In genomic region chr5:120615967-120616645, GRCh38 we compare ENCODE assay signal across 14 cellular contexts.
DNase-seq lines count a peak whose midpoint lies in the region; ATAC-seq and TF ChIP-seq lines count a peak whose summit lies in the region.
"Had no signal": no experiment of that assay in that cellular context is flagged by ENCODE, and none has a peak within 500 bp of the region (broad histone marks: within the 10 kb centered on the region; RNA-seq: fewer than 3 reads in every experiment).

No MANE protein-coding gene starts in this region.

- H3K4me2 ChIP-seq in GM23248 (ENCODE audit: unreplicated experiment) = peak overlapping the region; percentile 84

- peak; percentile 96 for ATAC-seq in RWPE2 (ENCODE audit: low read depth)
- ATAC-seq in GM19324 (IDR thresholded peaks at IDR 0.05; ENCODE audit: low FRiP score, unreplicated experiment) = no peak
- no peak for ATAC-seq in HG03025 (IDR thresholded peaks at IDR 0.05; ENCODE audit: low FRiP score, unreplicated experiment)
- no peak for ATAC-seq in HG03354 (IDR thresholded peaks at IDR 0.05; ENCODE audit: poor library complexity, severe bottlenecking, unreplicated experiment)
- ATAC-seq: activated CD8-positive, alpha-beta memory T cell treated with anti-CD3 and anti-CD28 coated beads, Interleukin-2, amount 10 ng/mL, durations not matched to agents 7 days and 5 days; T-helper 17 cell had no signal

- 34 to 36% methylated on average over 7 of the region's 7 CpGs for WGBS in GM23248 (ENCODE audit: low coverage in 1 of 2, low lambda C conversion rate in 2 of 2, missing lambda C conversion rate in 2 of 2), 2 experiments

- H3K27me3 ChIP-seq in GM23248 (replicated peaks; ENCODE audit: insufficient read depth) (no peaks in the 10 kb centered on the region), RWPE2 (ENCODE audit: insufficient read depth, poor library complexity, severe bottlenecking) (no peaks in the 10 kb centered on the region)
- H3K27me3 ChIP-seq: ascending aorta, testis had no signal

- H3K4me3 ChIP-seq in GM23248 = peak overlapping the region; percentile 36
- H3K4me3 ChIP-seq in RWPE2 (ENCODE audit: severe bottlenecking) = no peak overlapping the region
- no peak overlapping the region for H3K4me3 ChIP-seq in fibroblast of mammary gland (ENCODE audit: control insufficient read depth, low read depth, low read length)
- no peak overlapping the region for H3K4me3 ChIP-seq in retinal pigment epithelial cell (ENCODE audit: low read length)
- H3K4me3 ChIP-seq: ascending aorta, testis had no signal

- H3F3A ChIP-seq in GM23248 (ENCODE audit: insufficient read depth) = peaks cover 41% of the 10 kb centered on the region

- in situ Hi-C loops in GM23248 (cut with MboI) = no loop called here

- peak overlapping the region; percentile 75 for H3K27ac ChIP-seq in GM23248
- peak overlapping the region; percentile 82 for H3K27ac ChIP-seq in RWPE2 (ENCODE audit: poor library complexity, severe bottlenecking)
- H3K27ac ChIP-seq: testis had no signal

- peak overlapping the region; percentile 25 for H3K9ac ChIP-seq in GM23248

- no peak overlapping the region for H2AFZ ChIP-seq in GM23248

- no peaks in the 10 kb centered on the region for H3K9me3 ChIP-seq in GM23248 (ENCODE audit: low read depth)
- no peaks in the 10 kb centered on the region for H3K9me3 ChIP-seq in RWPE2 (ENCODE audit: severe bottlenecking)
- H3K9me3 ChIP-seq: ascending aorta, testis had no signal

- H3K4me1 ChIP-seq in GM23248 (ENCODE audit: insufficient read depth) = peaks cover 65% of the 10 kb centered on the region
- H3K4me1 ChIP-seq in RWPE2 (ENCODE audit: insufficient read depth, poor library complexity, severe bottlenecking) = peaks cover 39% of the 10 kb centered on the region
- H3K4me1 ChIP-seq: testis had no signal

- peaks cover 69% of the 10 kb centered on the region for H3K79me2 ChIP-seq in GM23248 (ENCODE audit: insufficient read depth)

- peak; percentile 92 for DNase-seq in GM23248
- DNase-seq in RWPE2 (ENCODE audit: low spot score) = no peak
- peak; percentile 92 for DNase-seq in fibroblast of mammary gland (ENCODE audit: low read depth)
- peak; percentile 33 for DNase-seq in retinal pigment epithelial cell (ENCODE audit: low read depth)
- DNase-seq in stimulated activated CD8-positive, alpha-beta memory T cell treated with anti-CD3 and anti-CD28 coated beads, Interleukin-4, amount 100 ng/mL, for 48 hours = no peak
- DNase-seq: activated CD8-positive, alpha-beta memory T cell treated with anti-CD3 and anti-CD28 coated beads, Interleukin-2, amount 10 ng/mL, durations not matched to agents 7 days and 5 days; GOT3; NCI-H524 treated with DMSO at 0.1 percent for 48 hours; T-helper 17 cell; testis had no signal

- H4K20me1 ChIP-seq in GM23248 (ENCODE audit: insufficient read depth) = no peaks in the 10 kb centered on the region

- H3K36me3 ChIP-seq in GM23248 (ENCODE audit: low read depth) (peaks cover 18% of the 10 kb centered on the region), RWPE2 (ENCODE audit: low read depth) (no peaks in the 10 kb centered on the region)
- H3K36me3 ChIP-seq: ascending aorta had no signal

- no peak for TF ChIP-seq CTCF in RWPE2 (IDR thresholded peaks at IDR 0.05; ENCODE audit: poor library complexity, severe bottlenecking)
- no peak for TF ChIP-seq CTCF in fibroblast of mammary gland (conservative IDR thresholded peaks at IDR 0.05; ENCODE audit: control insufficient read depth, insufficient read depth, low read depth, low read length)
- no peak for TF ChIP-seq CTCF in retinal pigment epithelial cell (conservative IDR thresholded peaks at IDR 0.05; ENCODE audit: low read depth, low read length)

- H3K9me2 ChIP-seq in GM23248 (ENCODE audit: insufficient read depth) = no peaks in the 10 kb centered on the region; the same call in 1 of the 2 replicates

Comparison
In these comparisons a context has a peak if more than half of its experiments do, and no peak if none do; other contexts are left out.
1. DNase-seq: peak in GM23248 (single experiment), fibroblast of mammary gland (single experiment) and retinal pigment epithelial cell (single experiment); none in RWPE2 (single experiment) and stimulated activated CD8-positive, alpha-beta memory T cell treated with anti-CD3 and anti-CD28 coated beads, Interleukin-4, amount 100 ng/mL, for 48 hours (single experiment).